In the genomic region with DNA sequence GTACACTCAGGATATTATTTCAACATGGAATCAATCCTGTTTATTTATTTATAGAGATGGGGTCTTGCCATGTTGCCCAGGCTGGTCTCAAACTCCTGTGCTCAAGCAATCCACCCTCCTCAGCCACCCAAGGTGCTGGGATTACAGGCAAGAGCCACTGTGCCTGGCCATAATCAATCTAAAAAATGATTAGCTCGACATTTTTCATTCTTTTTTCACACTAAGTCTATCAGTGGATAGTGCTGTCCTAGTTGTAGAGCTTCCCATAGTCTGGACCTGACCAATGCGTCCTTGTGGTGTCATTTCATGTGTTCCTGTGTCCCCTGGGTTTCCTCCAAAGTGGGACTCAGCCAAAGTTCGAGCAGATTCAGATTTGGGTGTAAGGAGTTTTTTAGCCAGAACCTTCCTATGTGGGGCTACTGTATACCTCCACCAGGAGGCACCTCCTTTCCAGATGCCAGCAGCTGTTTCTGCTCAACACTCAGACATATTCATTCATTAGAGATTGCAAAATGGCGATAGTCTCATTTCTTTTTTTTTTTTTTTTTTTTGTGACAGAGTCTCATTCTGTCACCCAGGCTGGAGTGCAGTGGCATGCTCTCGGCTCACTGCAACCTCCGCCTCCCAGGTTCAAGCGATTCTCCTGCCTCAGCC, we compare ENCODE assay signal across 1 cellular context.
TF ChIP-seq lines count a peak whose summit lies in the region.

No MANE protein-coding gene starts in this region.

TF ChIP-seq in WTC11, 78 proteins besides CTCF, POLR2A, EP300 and RAD21 (continued from another document):
- TF ChIP-seq, protein P1, sequence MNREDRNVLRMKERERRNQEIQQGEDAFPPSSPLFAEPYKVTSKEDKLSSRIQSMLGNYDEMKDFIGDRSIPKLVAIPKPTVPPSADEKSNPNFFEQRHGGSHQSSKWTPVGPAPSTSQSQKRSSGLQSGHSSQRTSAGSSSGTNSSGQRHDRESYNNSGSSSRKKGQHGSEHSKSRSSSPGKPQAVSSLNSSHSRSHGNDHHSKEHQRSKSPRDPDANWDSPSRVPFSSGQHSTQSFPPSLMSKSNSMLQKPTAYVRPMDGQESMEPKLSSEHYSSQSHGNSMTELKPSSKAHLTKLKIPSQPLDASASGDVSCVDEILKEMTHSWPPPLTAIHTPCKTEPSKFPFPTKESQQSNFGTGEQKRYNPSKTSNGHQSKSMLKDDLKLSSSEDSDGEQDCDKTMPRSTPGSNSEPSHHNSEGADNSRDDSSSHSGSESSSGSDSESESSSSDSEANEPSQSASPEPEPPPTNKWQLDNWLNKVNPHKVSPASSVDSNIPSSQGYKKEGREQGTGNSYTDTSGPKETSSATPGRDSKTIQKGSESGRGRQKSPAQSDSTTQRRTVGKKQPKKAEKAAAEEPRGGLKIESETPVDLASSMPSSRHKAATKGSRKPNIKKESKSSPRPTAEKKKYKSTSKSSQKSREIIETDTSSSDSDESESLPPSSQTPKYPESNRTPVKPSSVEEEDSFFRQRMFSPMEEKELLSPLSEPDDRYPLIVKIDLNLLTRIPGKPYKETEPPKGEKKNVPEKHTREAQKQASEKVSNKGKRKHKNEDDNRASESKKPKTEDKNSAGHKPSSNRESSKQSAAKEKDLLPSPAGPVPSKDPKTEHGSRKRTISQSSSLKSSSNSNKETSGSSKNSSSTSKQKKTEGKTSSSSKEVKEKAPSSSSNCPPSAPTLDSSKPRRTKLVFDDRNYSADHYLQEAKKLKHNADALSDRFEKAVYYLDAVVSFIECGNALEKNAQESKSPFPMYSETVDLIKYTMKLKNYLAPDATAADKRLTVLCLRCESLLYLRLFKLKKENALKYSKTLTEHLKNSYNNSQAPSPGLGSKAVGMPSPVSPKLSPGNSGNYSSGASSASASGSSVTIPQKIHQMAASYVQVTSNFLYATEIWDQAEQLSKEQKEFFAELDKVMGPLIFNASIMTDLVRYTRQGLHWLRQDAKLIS (CRISPR knock-in tag; IDR thresholded peaks at IDR 0.05; ENCODE audit: borderline replicate concordance), result no peak
